ENCODE assay signal across 21 cellular contexts in genomic region chr1:12189328-12189682, GRCh38. TPM values are rescaled to one million over a fixed set of nuclear protein-coding genes. Genes with fewer than 3 reads are reported as not detected.
DNase-seq lines count a peak whose midpoint lies in the region; ATAC-seq lines count a peak whose summit lies in the region.
"Had no signal": no experiment of that assay in that cellular context is flagged by ENCODE, and none has a peak within 500 bp of the region (broad histone marks: within the 10 kb centered on the region; RNA-seq: fewer than 3 reads in every experiment).

No MANE protein-coding gene starts in this region.

- no peak overlapping the region for H3K4me3 ChIP-seq in effector memory CD4-positive, alpha-beta T cell (ENCODE audit: insufficient read depth, low read depth, low read length, poor library complexity, severe bottlenecking)
- H3K4me3 ChIP-seq in H7 (ENCODE audit: insufficient read depth, low read depth, low read length), result no peak overlapping the region
- H3K4me3 ChIP-seq: adrenal gland, gastrocnemius medialis had no signal

- no peaks in the 10 kb centered on the region for H3K27me3 Mint-ChIP-seq in activated naive CD8-positive, alpha-beta T cell
- no peaks in the 10 kb centered on the region for H3K27me3 Mint-ChIP-seq in activated naive CD8-positive, alpha-beta T cell treated with anti-CD3 and anti-CD28 coated beads, Interleukin-2, amount 50 U/mL, for 24 hours
- no peaks in the 10 kb centered on the region for H3K27me3 Mint-ChIP-seq in IgD-negative memory B cell

- no peak for ATAC-seq in activated naive CD8-positive, alpha-beta T cell treated with anti-CD3 and anti-CD28 coated beads, Interleukin-2, amount 50 U/mL, for 24 hours
- no peak for ATAC-seq in stimulated activated effector memory CD8-positive, alpha-beta T cell treated with anti-CD3 and anti-CD28 coated beads, Interleukin-12 subunit alpha, Interleukin-12 subunit beta, amount 100 ng/mL, for 72 hours
- ATAC-seq: SK-N-SH treated with all-trans-retinoic acid at 6 μM for 48 hours had no signal

- no peaks in the 10 kb centered on the region for H3K9me3 ChIP-seq in effector memory CD4-positive, alpha-beta T cell (ENCODE audit: control insufficient read depth, low read length)
- H3K9me3 ChIP-seq: adrenal gland, gastrocnemius medialis had no signal

- no peaks in the 10 kb centered on the region for H3K27me3 ChIP-seq in effector memory CD4-positive, alpha-beta T cell (replicated peaks; ENCODE audit: control insufficient read depth, insufficient read depth, low read length, poor library complexity, severe bottlenecking)
- H3K27me3 ChIP-seq in H7 (ENCODE audit: control insufficient read depth, insufficient read depth, low read length), result no peaks in the 10 kb centered on the region
- H3K27me3 ChIP-seq: adrenal gland had no signal

- H3K4me1 Mint-ChIP-seq in activated naive CD8-positive, alpha-beta T cell (ENCODE audit: low read depth), result peaks cover 21% of the 10 kb centered on the region
- peaks cover 35% of the 10 kb centered on the region for H3K4me1 Mint-ChIP-seq in activated naive CD8-positive, alpha-beta T cell treated with anti-CD3 and anti-CD28 coated beads, Interleukin-2, amount 50 U/mL, for 24 hours
- H3K4me1 Mint-ChIP-seq in IgD-negative memory B cell, result peaks cover 14 to 25% (median 15%) of the 10 kb centered on the region in 3 donors
- peaks cover 88% of the 10 kb centered on the region for H3K4me1 Mint-ChIP-seq in stimulated activated effector memory CD8-positive, alpha-beta T cell treated with anti-CD3 and anti-CD28 coated beads, Interleukin-12 subunit alpha, Interleukin-12 subunit beta, amount 100 ng/mL, for 72 hours

- no peaks in the 10 kb centered on the region for H3K9me3 Mint-ChIP-seq in activated naive CD8-positive, alpha-beta T cell (ENCODE audit: low read depth)
- H3K9me3 Mint-ChIP-seq in activated naive CD8-positive, alpha-beta T cell treated with anti-CD3 and anti-CD28 coated beads, Interleukin-2, amount 50 U/mL, for 24 hours, result no peaks in the 10 kb centered on the region
- no peaks in the 10 kb centered on the region for H3K9me3 Mint-ChIP-seq in IgD-negative memory B cell
- H3K9me3 Mint-ChIP-seq in stimulated activated effector memory CD8-positive, alpha-beta T cell treated with anti-CD3 and anti-CD28 coated beads, Interleukin-12 subunit alpha, Interleukin-12 subunit beta, amount 100 ng/mL, for 72 hours, result no peaks in the 10 kb centered on the region

- no peak overlapping the region for H3K4me3 Mint-ChIP-seq in activated naive CD8-positive, alpha-beta T cell
- no peak overlapping the region for H3K4me3 Mint-ChIP-seq in activated naive CD8-positive, alpha-beta T cell treated with anti-CD3 and anti-CD28 coated beads, Interleukin-2, amount 50 U/mL, for 24 hours
- no peak overlapping the region for H3K4me3 Mint-ChIP-seq in IgD-negative memory B cell
- H3K4me3 Mint-ChIP-seq in stimulated activated effector memory CD8-positive, alpha-beta T cell treated with anti-CD3 and anti-CD28 coated beads, Interleukin-12 subunit alpha, Interleukin-12 subunit beta, amount 100 ng/mL, for 72 hours, result no peak overlapping the region

- peaks cover 71% of the 10 kb centered on the region for H3K36me3 ChIP-seq in effector memory CD4-positive, alpha-beta T cell (ENCODE audit: control insufficient read depth, insufficient read depth, low read length)
- no peaks in the 10 kb centered on the region for H3K36me3 ChIP-seq in H7 (replicated peaks; ENCODE audit: control insufficient read depth, insufficient read depth, low read length)

- peaks cover 27% of the 10 kb centered on the region for H3K4me1 ChIP-seq in effector memory CD4-positive, alpha-beta T cell (ENCODE audit: control insufficient read depth, insufficient read depth, low read length, poor library complexity, severe bottlenecking)

- H3K27ac Mint-ChIP-seq in activated naive CD8-positive, alpha-beta T cell, result peak overlapping the region; percentile 52
- H3K27ac Mint-ChIP-seq in activated naive CD8-positive, alpha-beta T cell treated with anti-CD3 and anti-CD28 coated beads, Interleukin-2, amount 50 U/mL, for 24 hours, result no peak overlapping the region
- peak overlapping the region in 2 of 3 donors; percentile 81 to 89 for H3K27ac Mint-ChIP-seq in IgD-negative memory B cell
- H3K27ac Mint-ChIP-seq in stimulated activated effector memory CD8-positive, alpha-beta T cell treated with anti-CD3 and anti-CD28 coated beads, Interleukin-12 subunit alpha, Interleukin-12 subunit beta, amount 100 ng/mL, for 72 hours, result peak overlapping the region; percentile 87

- peaks cover 14% of the 10 kb centered on the region for H3K36me3 Mint-ChIP-seq in activated naive CD8-positive, alpha-beta T cell
- H3K36me3 Mint-ChIP-seq in activated naive CD8-positive, alpha-beta T cell treated with anti-CD3 and anti-CD28 coated beads, Interleukin-2, amount 50 U/mL, for 24 hours (ENCODE audit: low read depth), result peaks cover 46% of the 10 kb centered on the region
- H3K36me3 Mint-ChIP-seq in IgD-negative memory B cell, result peaks cover 3% of the 10 kb centered on the region
- peaks cover 100% of the 10 kb centered on the region for H3K36me3 Mint-ChIP-seq in stimulated activated effector memory CD8-positive, alpha-beta T cell treated with anti-CD3 and anti-CD28 coated beads, Interleukin-12 subunit alpha, Interleukin-12 subunit beta, amount 100 ng/mL, for 72 hours

- DNase-seq in activated naive CD8-positive, alpha-beta T cell treated with anti-CD3 and anti-CD28 coated beads, Interleukin-2, amount 50 U/mL, for 24 hours, result no peak
- DNase-seq in effector memory CD4-positive, alpha-beta T cell, result no peak
- DNase-seq in stimulated activated effector memory CD8-positive, alpha-beta T cell treated with anti-CD3 and anti-CD28 coated beads, Interleukin-12 subunit alpha, Interleukin-12 subunit beta, amount 100 ng/mL, for 72 hours (ENCODE audit: low spot score in 2 of 2), result no peak
- DNase-seq in HCEC 1CT (no peak), AG08396 (ENCODE audit: low spot score) (no peak), H7 (no peak)
- DNase-seq: activated CD4-positive, alpha-beta T cell treated with anti-CD3 and anti-CD28 coated beads for 4 hours; activated T-cell treated with anti-CD3 and anti-CD28 coated beads for 4 hours; adrenal gland; COR-L47; gastrocnemius medialis; Kasumi-1; NCI-H1092 treated with DMSO at 0.1 percent for 48 hours; NCI-H2029 treated with DMSO at 0.1 percent for 48 hours; NCI-H446 treated with DMSO at 0.1 percent for 48 hours; stimulated activated CD8-positive, alpha-beta memory T cell treated with anti-CD3 and anti-CD28 coated beads, Interleukin-4, amount 100 ng/mL, for 48 hours had no signal

- H3K27ac ChIP-seq in effector memory CD4-positive, alpha-beta T cell (ENCODE audit: insufficient read depth, low read length, poor library complexity, severe bottlenecking), result peak overlapping the region; percentile 43

RNA-seq across cellular contexts. Expression of gene TNFRSF1B, which starts 22.5 kb away (rescaled TPM):
- 117 TPM for polyA plus RNA-seq in IgD-negative memory B cell
- 1.3 and 2.4 TPM in 2 replicates for total RNA-seq in H7 (2014; rRNA removed; shearing (Covaris generic))
- total RNA-seq: RPMI7951 had no signal
- polyA plus RNA-seq: neural cell had no signal

RNA-seq across cellular contexts. Expression of gene VPS13D, which starts 40.5 kb away (rescaled TPM):
- 8.9 TPM for polyA plus RNA-seq in IgD-negative memory B cell
- total RNA-seq in H7 (2014; rRNA removed; shearing (Covaris generic)), result 13.1 and 23.7 TPM in 2 replicates
